Comparison of ENCODE assay signal across 7 cellular contexts in the genomic region with DNA sequence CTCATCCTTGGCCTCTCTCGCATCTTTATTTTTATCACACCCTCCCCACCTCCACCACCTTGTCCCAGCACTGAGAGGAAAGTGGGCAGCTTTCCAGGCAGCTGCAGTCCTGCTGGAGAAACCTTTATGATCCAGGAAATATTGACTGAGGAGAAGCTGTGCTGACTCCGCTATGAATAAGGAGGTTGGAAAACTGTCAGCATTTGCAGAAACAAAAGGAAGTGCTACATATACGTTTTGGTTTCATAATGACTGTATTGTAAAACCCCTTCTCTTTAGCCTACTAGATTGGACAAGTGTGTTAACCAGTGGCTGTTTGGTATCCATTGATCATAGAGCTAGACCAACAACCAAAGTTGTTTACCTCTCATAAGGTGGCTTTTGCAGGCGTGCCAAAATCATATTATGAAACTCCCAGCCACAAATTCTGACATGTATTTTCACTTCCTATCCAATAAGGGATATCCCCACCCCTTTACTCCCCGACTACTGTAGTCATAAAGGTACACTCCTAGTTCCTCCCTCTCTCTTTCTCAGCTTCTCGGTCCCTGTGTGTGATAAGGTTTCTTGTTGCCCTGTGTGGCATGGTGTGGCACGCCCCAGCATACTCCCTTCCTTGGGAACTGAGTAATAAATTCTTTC.
DNase-seq lines count a peak whose midpoint lies in the region; ATAC-seq and TF ChIP-seq lines count a peak whose summit lies in the region.

No MANE protein-coding gene starts in this region.

- H3K27ac ChIP-seq in esophagus (ENCODE audit: low read depth in 2 of 2, low read length in 1 of 2) (peak overlapping the region; percentile 37 to 72), transverse colon (peak overlapping the region; percentile 59 to 69 (median 64))

- no peaks in the 10 kb centered on the region for H3K27me3 ChIP-seq in esophagus (ENCODE audit: control insufficient read depth in 1 of 2, insufficient read depth in 2 of 2, low read length in 2 of 2)
- no peaks in the 10 kb centered on the region for H3K27me3 ChIP-seq in transverse colon

- H3K4me1 ChIP-seq in esophagus (ENCODE audit: control insufficient read depth in 2 of 2, insufficient read depth in 2 of 2, low read length in 1 of 2) (peaks cover 0 to 2% of the 10 kb centered on the region in 2 donors), transverse colon (peaks cover 0 to 2% (median 0%) of the 10 kb centered on the region in 4 donors)

- no peaks in the 10 kb centered on the region for H3K4me1 Mint-ChIP-seq in glutamatergic neuron (ENCODE audit: low read depth, unreplicated experiment)

- no peak for TF ChIP-seq POLR2A in transverse colon (IDR thresholded peaks at IDR 0.05)

- intact Hi-C loops in transverse colon (cut with DNase I; ENCODE audit: low total_unique reads), result no loop called here

- H3K36me3 ChIP-seq in esophagus (ENCODE audit: control insufficient read depth in 2 of 2, insufficient read depth in 2 of 2, low read length in 1 of 2) (no peaks in the 10 kb centered on the region), transverse colon (no peaks in the 10 kb centered on the region)

- H3K9me3 ChIP-seq in esophagus (ENCODE audit: control insufficient read depth in 2 of 2, insufficient read depth in 1 of 2, low read depth in 1 of 2, low read length in 1 of 2) (no peaks in the 10 kb centered on the region), transverse colon (no peaks in the 10 kb centered on the region)

- DNase-seq in NCI-H2081 treated with DMSO at 0.1 percent for 48 hours (lab: John Stamatoyannopoulos, UW) (peak; percentile 8), transverse colon (peak; percentile 59), inferior parietal cortex (ENCODE audit: extremely low spot score) (no peak), glutamatergic neuron (no peak)

- ATAC-seq in GM18907 (IDR thresholded peaks at IDR 0.05; ENCODE audit: unreplicated experiment) (peak; percentile 98), HG02642 (IDR thresholded peaks at IDR 0.05; ENCODE audit: poor library complexity, unreplicated experiment) (peak; percentile 97)

- no peak overlapping the region for H3K27ac Mint-ChIP-seq in glutamatergic neuron (ENCODE audit: unreplicated experiment)

- WGBS in esophagus, 2 donors, result 33 to 51% methylated on average over 7 of the region's 7 CpGs
- 0 to 39% methylated on average over 1 to 7 of the region's 7 CpGs for WGBS in transverse colon (ENCODE audit: low coverage in 1 of 2), 2 donors

- H3K4me3 ChIP-seq in esophagus (ENCODE audit: low read depth in 1 of 2, low read length in 2 of 2) (peak overlapping the region in 1 of 2 donors; percentile 18), transverse colon (no peak overlapping the region)

- TF ChIP-seq CTCF in transverse colon (IDR thresholded peaks at IDR 0.05) (no peak), glutamatergic neuron (IDR thresholded peaks at IDR 0.05; ENCODE audit: partially characterized antibody, unreplicated experiment) (no peak)

- in situ Hi-C loops in transverse colon (cut with MboI; ENCODE audit: low pct_ligation_motif_present in 1 of 4, low pct_unique_long_range_greater_than_20kb in 1 of 4, low sequenced_read_pairs in 3 of 4), result loop anchor here in 2 of 4 donors (25.0 kb wide), 3 partner anchors 215 to 715 kb away; partner anchors contain the start of gene TBL1X (in 1 of the 2)

- H3K27me3 Mint-ChIP-seq in glutamatergic neuron (ENCODE audit: unreplicated experiment), result no peaks in the 10 kb centered on the region

- H3K4me3 Mint-ChIP-seq in glutamatergic neuron (ENCODE audit: unreplicated experiment), result no peak overlapping the region

- no peaks in the 10 kb centered on the region for H3K9me3 Mint-ChIP-seq in glutamatergic neuron (ENCODE audit: unreplicated experiment)

- TF ChIP-seq EP300 in transverse colon (IDR thresholded peaks at IDR 0.05; ENCODE audit: low read depth), result no peak

- H3K36me3 Mint-ChIP-seq in glutamatergic neuron (ENCODE audit: unreplicated experiment), result no peaks in the 10 kb centered on the region

Comparison
In these comparisons a context has a peak if more than half of its experiments do, and no peak if none do; other contexts are left out.
1. DNase-seq: peak in NCI-H2081 treated with DMSO at 0.1 percent for 48 hours (single experiment) and transverse colon (single experiment); none in inferior parietal cortex (single experiment) and glutamatergic neuron (single experiment).